ENCODE assay signal across 36 cellular contexts in genomic region chr6:91637217-91637616, GRCh38.
"Had no signal": no experiment of that assay in that cellular context is flagged by ENCODE, and none has a peak within 500 bp of the region (broad histone marks: within the 10 kb centered on the region; RNA-seq: fewer than 3 reads in every experiment).

No MANE protein-coding gene starts in this region.

- H3K27me3 ChIP-seq: MG63 had no signal

- H3K4me3 ChIP-seq: MG63 had no signal

- H3K36me3 ChIP-seq: MG63 had no signal

- H3K9me3 ChIP-seq: MG63 had no signal

- DNase-seq: Kasumi-1, MG63, MM.1S, MV-4-11, NCI-H1048, NCI-H1092, NCI-H1092 treated with DMSO at 0.1 percent for 48 hours, NCI-H1105, NCI-H1105 treated with DMSO at 0.1 percent for 48 hours, NCI-H1417, NCI-H1417 treated with DMSO at 0.1 percent for 48 hours, NCI-H1436, NCI-H1436 treated with DMSO at 0.1 percent for 48 hours, NCI-H146, NCI-H1694, NCI-H1694 treated with DMSO at 0.1 percent for 48 hours, NCI-H187, NCI-H187 treated with DMSO at 0.1 percent for 48 hours, NCI-H1930, NCI-H2029, NCI-H2029 treated with DMSO at 0.1 percent for 48 hours, NCI-H2081, NCI-H2081 treated with DMSO at 0.1 percent for 48 hours, NCI-H2107, NCI-H2171, NCI-H2171 treated with DMSO at 0.1 percent for 48 hours, NCI-H2227 treated with DMSO at 0.1 percent for 48 hours, NCI-H226, NCI-H345, NCI-H446, NCI-H446 treated with DMSO at 0.1 percent for 48 hours, NCI-H510A, NCI-H510A treated with DMSO at 0.1 percent for 48 hours, NCI-H524, NCI-H524 treated with DMSO at 0.1 percent for 48 hours, NCI-H526 had no signal
